ENCODE assay signal across 24 cellular contexts in the genomic region with DNA sequence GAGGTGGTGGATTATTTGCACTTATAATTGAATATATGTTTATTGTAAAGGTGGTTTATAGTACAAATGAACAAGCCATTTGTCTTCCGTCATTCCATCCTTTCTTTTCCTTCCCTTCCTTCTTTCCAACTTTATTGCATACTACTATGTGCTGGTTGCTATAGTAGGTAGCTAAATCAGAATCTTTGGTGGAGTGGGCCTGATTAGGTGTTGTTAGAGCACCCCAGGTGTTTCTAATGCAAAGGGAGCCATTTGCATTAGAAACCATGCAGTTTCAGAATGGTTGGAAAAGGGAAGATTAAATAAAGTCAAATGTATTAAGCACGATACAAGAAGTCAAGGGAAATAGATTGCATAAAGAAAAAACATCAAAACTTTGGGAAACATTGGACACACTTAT.
A peak's percentile ranks its signal among the peaks of the same experiment; 100 is the strongest.
DNase-seq lines count a peak whose midpoint lies in the region; FAIRE-seq and TF ChIP-seq lines count a peak whose summit lies in the region.
"Had no signal": no experiment of that assay in that cellular context is flagged by ENCODE, and none has a peak within 500 bp of the region (broad histone marks: within the 10 kb centered on the region; RNA-seq: fewer than 3 reads in every experiment).

No MANE protein-coding gene starts in this region.

- no peaks in the 10 kb centered on the region for H3K36me3 ChIP-seq in HUES48 (ENCODE audit: control insufficient read depth, insufficient read depth, low read length)
- no peaks in the 10 kb centered on the region for H3K36me3 ChIP-seq in H1 (ENCODE audit: control insufficient read depth in 2 of 4, insufficient read depth in 4 of 4, low read length in 3 of 4)
- H3K36me3 ChIP-seq in iPS-18a (ENCODE audit: control insufficient read depth, low read depth, low read length): no peaks in the 10 kb centered on the region
- H3K36me3 ChIP-seq in CD4-positive, alpha-beta memory T cell (ENCODE audit: insufficient read depth, low read length): no peaks in the 10 kb centered on the region
- H3K36me3 ChIP-seq: BE2C, BLaER1 had no signal

- H3K4me1 Mint-ChIP-seq in CD4-positive, alpha-beta memory T cell: no peaks in the 10 kb centered on the region
- H3K4me1 Mint-ChIP-seq: CD4-positive, CD25-positive, alpha-beta regulatory T cell had no signal

- no peak overlapping the region for H3K23ac ChIP-seq in H1 (ENCODE audit: insufficient read length)

- peaks cover 6 to 8% of the 10 kb centered on the region in 2 donors for H3K27me3 Mint-ChIP-seq in CD4-positive, alpha-beta memory T cell

- H3K9me3 ChIP-seq in HUES48 (ENCODE audit: control insufficient read depth, insufficient read depth, low read length) (no peaks in the 10 kb centered on the region), H1 (ENCODE audit: insufficient read depth in 2 of 2, low read depth in 1 of 2, low read length in 1 of 2) (no peaks in the 10 kb centered on the region), iPS-18a (ENCODE audit: control insufficient read depth, low read depth, low read length) (no peaks in the 10 kb centered on the region)
- no peaks in the 10 kb centered on the region for H3K9me3 ChIP-seq in CD4-positive, alpha-beta memory T cell (ENCODE audit: control insufficient read depth in 1 of 2, low read length in 2 of 2)
- H3K9me3 ChIP-seq: BE2C, Caco-2 had no signal

- no peaks in the 10 kb centered on the region for H4K20me1 ChIP-seq in H1 (replicated peaks in 1 of 2; ENCODE audit: control insufficient read depth in 1 of 2, insufficient read depth in 2 of 2, low read length in 2 of 2)
- H4K20me1 ChIP-seq: BLaER1 had no signal

- CTCF ChIA-PET in H1 (lab: Charles Lee; ENCODE audit: partially characterized antibody): interaction anchor here (0.9 to 1.5 kb wide), 3 partner anchors 53 to 121 kb away, joined by 3 read pairs; no protein-coding TSS in a partner anchor
- CTCF ChIA-PET in CD4-positive, alpha-beta memory T cell (lab: Charles Lee; ENCODE audit: partially characterized antibody): no interaction called here

- no peak for TF ChIP-seq CTCF in H1 (IDR thresholded peaks at IDR 0.05; ENCODE audit: control extremely low read depth in 1 of 3, insufficient read depth in 1 of 3, low read depth in 1 of 3, low read length in 3 of 3)

- H3K79me1 ChIP-seq in H1 (ENCODE audit: low read depth, low read length): no peaks in the 10 kb centered on the region

- TF ChIP-seq RAD21 in H1 (IDR thresholded peaks at IDR 0.05 in 1 of 2, conservative IDR thresholded peaks at IDR 0.05 in 1 of 2; ENCODE audit: low read depth in 2 of 2, low read length in 2 of 2): no peak

- H3K27ac Mint-ChIP-seq in CD4-positive, alpha-beta memory T cell: peak overlapping the region in 1 of 7 donors; percentile 64
- H3K27ac Mint-ChIP-seq: CD14-positive monocyte; CD4-positive, CD25-positive, alpha-beta regulatory T cell; CD8-positive, alpha-beta T cell had no signal

- no peak overlapping the region for H3K4ac ChIP-seq in H1 (replicated peaks; ENCODE audit: insufficient read length, low read depth, low read length)

- TF ChIP-seq EP300 in H1 (IDR thresholded peaks at IDR 0.05; ENCODE audit: borderline replicate concordance in 1 of 2, low read depth in 2 of 2, low read length in 2 of 2): no peak

- H3K79me2 ChIP-seq in H1 (ENCODE audit: control insufficient read depth in 1 of 2, insufficient read depth in 2 of 2, low read length in 2 of 2): no peaks in the 10 kb centered on the region

- H2BK5ac ChIP-seq in H1 (ENCODE audit: low read depth, low read length): no peak overlapping the region

- H2AFZ ChIP-seq in H1 (ENCODE audit: low read length): no peak overlapping the region

- H3K56ac ChIP-seq in H1 (replicated peaks; ENCODE audit: insufficient read length, low read depth, low read length): no peak overlapping the region

- FAIRE-seq in H1 (lab: Jason Lieb, UNC): peak; percentile 39
- FAIRE-seq: A204.1, D721Med, G401.6, GM12891, GM19239 had no signal

- WGBS in H1 (ENCODE audit: extremely low coverage in 1 of 2, insufficient coverage in 1 of 2, insufficient read length in 1 of 2, insufficient replicate concordance in 2 of 2, low coverage in 1 of 2, low lambda C conversion rate in 2 of 2, missing lambda C conversion rate in 1 of 2), 2 experiments: 40% methylated on average over 2 of the region's 2 CpGs; no CpG with 5 or more reads in 1 of the 2 experiments

- no peak for TF ChIP-seq POLR2A in H1 (IDR thresholded peaks at IDR 0.05; ENCODE audit: control extremely low read depth in 1 of 2, low read depth in 2 of 2, low read length in 2 of 2)

- H4K8ac ChIP-seq in H1 (ENCODE audit: extremely low read depth, insufficient read depth, low read length): no peak overlapping the region

- intact Hi-C loops in CD4-positive, alpha-beta memory T cell (cut with micrococcal nuclease): no loop called here

- no peak overlapping the region for H3K9ac ChIP-seq in HUES48 (ENCODE audit: low read depth, low read length)
- H3K9ac ChIP-seq in H1 (replicated peaks in 1 of 4; ENCODE audit: extremely low read depth in 1 of 4, low read depth in 3 of 4, low read length in 3 of 4): no peak overlapping the region
- no peak overlapping the region for H3K9ac ChIP-seq in iPS-18a (ENCODE audit: low read length)
- H3K9ac ChIP-seq: BLaER1 had no signal

- peak overlapping the region; percentile 12 to 47 for H3K4me2 ChIP-seq in H1 (ENCODE audit: insufficient read depth in 1 of 2, low read depth in 2 of 2, low read length in 2 of 2)
- H3K4me2 ChIP-seq: BLaER1 had no signal

- no peaks in the 10 kb centered on the region for H3K36me3 Mint-ChIP-seq in CD4-positive, alpha-beta memory T cell
- H3K36me3 Mint-ChIP-seq: CD4-positive, CD25-positive, alpha-beta regulatory T cell; CD8-positive, alpha-beta T cell had no signal

- H3K23me2 ChIP-seq in H1 (ENCODE audit: low read depth, low read length): no peaks in the 10 kb centered on the region

- H3K4me3 ChIP-seq in HUES48 (ENCODE audit: low read depth, low read length) (peak overlapping the region; percentile 7; the same call in 1 of the 2 replicates), H1 (ENCODE audit: extremely low read depth in 1 of 4, insufficient read depth in 2 of 4, low read depth in 3 of 4, low read length in 4 of 4) (peak overlapping the region in 1 of 4 experiments; percentile 35; a peak in 2 of 8 replicates), iPS-18a (ENCODE audit: low read length) (peak overlapping the region; percentile 11)
- H3K4me3 ChIP-seq in CD4-positive, alpha-beta memory T cell (ENCODE audit: low read length in 2 of 2): no peak overlapping the region
- H3K4me3 ChIP-seq: BLaER1 had no signal

- H3K4me1 ChIP-seq in HUES48 (ENCODE audit: control insufficient read depth, insufficient read depth, low read length): peaks cover 32% of the 10 kb centered on the region
- H3K4me1 ChIP-seq in H1 (replicated peaks in 1 of 4; ENCODE audit: control insufficient read depth in 3 of 4, insufficient read depth in 4 of 4, low read length in 3 of 4): peaks cover 0 to 17% (median 6%) of the 10 kb centered on the region in 4 experiments; a peak in 2 of 7 replicates
- peaks cover 42% of the 10 kb centered on the region for H3K4me1 ChIP-seq in iPS-18a (ENCODE audit: control insufficient read depth, low read depth, low read length)
- H3K4me1 ChIP-seq in CD4-positive, alpha-beta memory T cell (ENCODE audit: insufficient read depth, low read length): no peaks in the 10 kb centered on the region
- H3K4me1 ChIP-seq: BE2C, Caco-2 had no signal

- no peak overlapping the region for H2BK120ac ChIP-seq in H1 (replicated peaks; ENCODE audit: low read depth, low read length)

- H4K91ac ChIP-seq in H1 (replicated peaks; ENCODE audit: insufficient read length, low read length): no peak overlapping the region

- DNase-seq in H1 (ENCODE audit: low read depth in 1 of 2, low spot score in 2 of 2) (no peak), NAMALWA (ENCODE audit: low spot score) (no peak), NCI-H1092 (lab: John Stamatoyannopoulos, UW) (no peak), NCI-H187 treated with DMSO at 0.1 percent for 48 hours (lab: John Stamatoyannopoulos, UW) (no peak)
- DNase-seq in CD4-positive, alpha-beta memory T cell: no peak
- DNase-seq: 8988T; ACHN; BE2C; C1 segment of cervical spinal cord; Caco-2; Calu3; CD4-positive, CD25-positive, alpha-beta regulatory T cell; CD8-positive, alpha-beta T cell; DMS79 treated with DMSO at 0.1 percent for 48 hours; GF-D8 had no signal

- H2BK12ac ChIP-seq in H1 (ENCODE audit: low read depth, low read length): no peak overlapping the region

- peaks cover 2 to 10% (median 5%) of the 10 kb centered on the region in 8 donors for H3K9me3 Mint-ChIP-seq in CD4-positive, alpha-beta memory T cell
- H3K9me3 Mint-ChIP-seq: CD8-positive, alpha-beta T cell had no signal

- no peak overlapping the region for H3K27ac ChIP-seq in HUES48 (ENCODE audit: low read depth, low read length)
- H3K27ac ChIP-seq in H1 (ENCODE audit: low read depth, low read length): no peak overlapping the region
- no peak overlapping the region for H3K27ac ChIP-seq in iPS-18a (ENCODE audit: low read length)
- no peak overlapping the region for H3K27ac ChIP-seq in CD4-positive, alpha-beta memory T cell (ENCODE audit: low read depth, low read length)
- H3K27ac ChIP-seq: BLaER1 had no signal

- no peak overlapping the region for H3K4me3 Mint-ChIP-seq in CD4-positive, alpha-beta memory T cell
- H3K4me3 Mint-ChIP-seq: CD14-positive monocyte; CD4-positive, CD25-positive, alpha-beta regulatory T cell; CD8-positive, alpha-beta T cell had no signal

- H2BK15ac ChIP-seq in H1 (ENCODE audit: low read length): no peak overlapping the region

- POLR2A ChIA-PET in H1 (lab: Charles Lee; ENCODE audit: partially characterized antibody): interaction anchor here (1.7 kb wide), 1 partner anchor 9 kb away, joined by 3 read pairs; no protein-coding TSS in a partner anchor
- POLR2A ChIA-PET in CD4-positive, alpha-beta memory T cell (lab: Charles Lee; ENCODE audit: partially characterized antibody): no interaction called here

- H2AK5ac ChIP-seq in H1 (ENCODE audit: low read depth, low read length): no peak overlapping the region

- H3K18ac ChIP-seq in H1 (ENCODE audit: extremely low read depth, low read length): no peak overlapping the region

- H4K5ac ChIP-seq in H1 (ENCODE audit: insufficient read length, low read depth, low read length): no peak overlapping the region

- H3K27me3 ChIP-seq in HUES48 (ENCODE audit: control insufficient read depth, insufficient read depth, low read length): no peaks in the 10 kb centered on the region
- no peaks in the 10 kb centered on the region for H3K27me3 ChIP-seq in H1 (replicated peaks in 1 of 4; ENCODE audit: control insufficient read depth in 3 of 4, extremely low read depth in 1 of 4, insufficient read depth in 3 of 4, low read length in 3 of 4)
- no peaks in the 10 kb centered on the region for H3K27me3 ChIP-seq in iPS-18a (ENCODE audit: control insufficient read depth, insufficient read depth, low read length)
- H3K27me3 ChIP-seq in CD4-positive, alpha-beta memory T cell (ENCODE audit: insufficient read depth, low read length): no peaks in the 10 kb centered on the region
- H3K27me3 ChIP-seq: BE2C, BLaER1 had no signal

- H2BK20ac ChIP-seq in H1 (ENCODE audit: low read length): no peak overlapping the region

- no peak overlapping the region for H3K14ac ChIP-seq in H1 (ENCODE audit: insufficient read length)

TF ChIP-seq in H1, 55 proteins besides CTCF, POLR2A, EP300 and RAD21 (continues in another document):
- TF ChIP-seq CBX5 (IDR thresholded peaks at IDR 0.05; ENCODE audit: low read depth, low read length): no peak
- TF ChIP-seq CHD2 (IDR thresholded peaks at IDR 0.05; ENCODE audit: low read length): no peak
- TF ChIP-seq TAF1 (IDR thresholded peaks at IDR 0.05; ENCODE audit: low read depth, low read length): no peak

Comparison
In these comparisons a context has a peak if more than half of its experiments do, and no peak if none do; other contexts are left out.
1. H3K4me3 ChIP-seq: peak in HUES48 (single experiment) and iPS-18a (single experiment); none in CD4-positive, alpha-beta memory T cell (0 of 2).